Comparison of ENCODE assay signal across 12 cellular contexts in genomic region chr9:130174025-130174424, GRCh38. TPM values are rescaled to one million over a fixed set of nuclear protein-coding genes. Genes with fewer than 3 reads are reported as not detected.
DNase-seq lines count a peak whose midpoint lies in the region; ATAC-seq and TF ChIP-seq lines count a peak whose summit lies in the region.
"Had no signal": no experiment of that assay in that cellular context is flagged by ENCODE, and none has a peak within 500 bp of the region (broad histone marks: within the 10 kb centered on the region; RNA-seq: fewer than 3 reads in every experiment).

No MANE protein-coding gene starts in this region.

- no peak for ATAC-seq in HG02798 (IDR thresholded peaks at IDR 0.05; ENCODE audit: poor library complexity, unreplicated experiment)

- no peaks in the 10 kb centered on the region for H3K9me3 Mint-ChIP-seq in activated naive CD4-positive, alpha-beta T cell treated with anti-CD3 and anti-CD28 coated beads, Interleukin-2, amount 50 U/mL, for 24 hours
- H3K9me3 Mint-ChIP-seq in brain (peaks cover 0 to 6% (median 0%) of the 10 kb centered on the region in 5 experiments), mesothelial cell of epicardium (no peaks in the 10 kb centered on the region)

- H3K4me3 Mint-ChIP-seq in activated naive CD4-positive, alpha-beta T cell treated with anti-CD3 and anti-CD28 coated beads, Interleukin-2, amount 50 U/mL, for 24 hours, result peak overlapping the region; percentile 83
- H3K4me3 Mint-ChIP-seq in brain, result peak overlapping the region; percentile 89 to 93 (median 93)
- H3K4me3 Mint-ChIP-seq in mesothelial cell of epicardium, result peak overlapping the region; percentile 83

- H3K27me3 ChIP-seq in transverse colon, result peaks cover 31% of the 10 kb centered on the region
- H3K27me3 ChIP-seq: tibial nerve had no signal

- peak overlapping the region in 3 of 4 donors; percentile 26 to 71 (median 56) for H3K4me3 ChIP-seq in transverse colon

- peaks cover 5% of the 10 kb centered on the region for H3K27me3 Mint-ChIP-seq in activated naive CD4-positive, alpha-beta T cell treated with anti-CD3 and anti-CD28 coated beads, Interleukin-2, amount 50 U/mL, for 24 hours
- H3K27me3 Mint-ChIP-seq in brain (peaks cover 8% of the 10 kb centered on the region), mesothelial cell of epicardium (ENCODE audit: low read depth) (no peaks in the 10 kb centered on the region)

- H3K4me1 ChIP-seq in transverse colon, result peaks cover 0 to 30% (median 20%) of the 10 kb centered on the region in 4 donors

- no peaks in the 10 kb centered on the region for H3K9me3 ChIP-seq in transverse colon
- H3K9me3 ChIP-seq: tibial nerve had no signal

- no peak for TF ChIP-seq EP300 in transverse colon (IDR thresholded peaks at IDR 0.05; ENCODE audit: low read depth)

- DNase-seq in activated naive CD4-positive, alpha-beta T cell treated with anti-CD3 and anti-CD28 coated beads, Interleukin-2, amount 50 U/mL, for 16 hours, result no peak
- DNase-seq in mesothelial cell of epicardium (ENCODE audit: low spot score in 2 of 2, unreplicated experiment in 2 of 2) (no peak), transverse colon (no peak), ecto neural progenitor cell (ENCODE audit: low spot score) (no peak)
- DNase-seq in stimulated activated CD8-positive, alpha-beta memory T cell treated with anti-CD3 and anti-CD28 coated beads, Interleukin-4, amount 100 ng/mL, for 48 hours, result no peak
- DNase-seq: hippocampal formation, small intestine had no signal

- whole genome bisulfite sequencing in transverse colon (ENCODE audit: low coverage in 1 of 2), 2 donors, result 80% methylated on average over 7 of the region's 9 CpGs; no CpG with 5 or more reads in 1 of the 2 donors

- intact Hi-C loops in transverse colon (cut with DNase I; ENCODE audit: low total_unique reads), result loop anchor here (5.0 kb wide), 1 partner anchor 222 kb away; no protein-coding TSS in a partner anchor

- H3K27ac ChIP-seq in transverse colon, result peak overlapping the region; percentile 80 to 87 (median 84)

- no peaks in the 10 kb centered on the region for H3K36me3 Mint-ChIP-seq in activated naive CD4-positive, alpha-beta T cell treated with anti-CD3 and anti-CD28 coated beads, Interleukin-2, amount 50 U/mL, for 24 hours
- peaks cover 10% of the 10 kb centered on the region for H3K36me3 Mint-ChIP-seq in brain
- no peaks in the 10 kb centered on the region for H3K36me3 Mint-ChIP-seq in mesothelial cell of epicardium

- TF ChIP-seq CTCF in brain (conservative IDR thresholded peaks at IDR 0.05) (no peak), mesothelial cell of epicardium (IDR thresholded peaks at IDR 0.05; ENCODE audit: unreplicated experiment) (no peak), transverse colon (IDR thresholded peaks at IDR 0.05) (no peak)

- in situ Hi-C loops in transverse colon (cut with MboI; ENCODE audit: low pct_ligation_motif_present in 1 of 4, low pct_unique_long_range_greater_than_20kb in 1 of 4, low sequenced_read_pairs in 3 of 4), result no loop called here

- TF ChIP-seq POLR2A in transverse colon (IDR thresholded peaks at IDR 0.05), result no peak

- peak overlapping the region; percentile 23 for H3K27ac Mint-ChIP-seq in activated naive CD4-positive, alpha-beta T cell treated with anti-CD3 and anti-CD28 coated beads, Interleukin-2, amount 50 U/mL, for 24 hours
- H3K27ac Mint-ChIP-seq in brain, result peak overlapping the region; percentile 63 to 97 (median 89)
- H3K27ac Mint-ChIP-seq in mesothelial cell of epicardium, result no peak overlapping the region
- H3K27ac Mint-ChIP-seq: CD14-positive monocyte had no signal

- H3K4me1 Mint-ChIP-seq in activated naive CD4-positive, alpha-beta T cell treated with anti-CD3 and anti-CD28 coated beads, Interleukin-2, amount 50 U/mL, for 24 hours, result no peaks in the 10 kb centered on the region
- peaks cover 56% of the 10 kb centered on the region for H3K4me1 Mint-ChIP-seq in brain
- peaks cover 23% of the 10 kb centered on the region for H3K4me1 Mint-ChIP-seq in mesothelial cell of epicardium

- no peaks in the 10 kb centered on the region for H3K36me3 ChIP-seq in transverse colon
- H3K36me3 ChIP-seq: tibial nerve had no signal

RNA-seq across cellular contexts. Expression of gene NCS1, which starts 1.8 kb away (rescaled TPM):
- polyA plus RNA-seq in brain (ENCODE audit: insufficient read depth, low read depth, low replicate concordance), result 120 TPM
- total RNA-seq in mesothelial cell of epicardium (44.7 to 47.1 TPM (median 44.8 TPM) in 3 replicates), transverse colon (10 to 100 TPM; 11.9 to 66.5 (median 25.9) TPM)
- polyA plus RNA-seq: CD14-positive monocyte had no signal
